In the genomic region with DNA sequence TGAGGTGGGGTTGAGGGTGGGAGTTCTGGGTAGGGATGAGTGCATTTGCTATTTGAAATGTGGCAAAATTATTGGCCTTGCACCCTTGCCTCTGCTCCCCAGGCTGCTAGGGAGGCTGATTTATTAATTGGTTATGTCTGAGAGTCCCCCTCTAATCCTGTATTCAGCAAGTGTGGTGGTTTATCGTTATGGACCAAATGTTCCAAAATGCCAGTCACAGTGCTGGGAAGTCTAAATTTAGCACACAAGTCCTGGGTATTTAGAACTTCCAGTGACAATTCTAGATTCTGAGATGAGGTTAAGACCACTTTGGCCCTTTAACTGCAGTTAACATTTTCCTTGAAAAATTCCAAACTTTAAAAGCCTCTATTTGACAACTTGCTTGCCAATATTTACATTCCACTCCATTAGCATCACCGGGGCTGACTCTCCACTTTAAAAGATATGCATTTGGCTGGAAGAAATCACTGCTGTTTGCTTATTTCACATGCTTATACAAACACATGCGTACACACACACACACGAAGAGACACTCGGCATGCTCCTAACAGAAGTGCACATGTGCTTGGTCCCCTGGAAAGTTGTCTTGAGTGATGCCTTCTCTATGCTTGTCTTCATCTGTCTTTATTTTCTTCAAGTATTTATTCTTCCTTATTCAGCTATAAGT, we compare ENCODE assay signal across 34 cellular contexts.
DNase-seq lines count a peak whose midpoint lies in the region; ATAC-seq and TF ChIP-seq lines count a peak whose summit lies in the region.
"Had no signal": no experiment of that assay in that cellular context is flagged by ENCODE, and none has a peak within 500 bp of the region (broad histone marks: within the 10 kb centered on the region; RNA-seq: fewer than 3 reads in every experiment).

No MANE protein-coding gene starts in this region.

- no peaks in the 10 kb centered on the region for H3K4me1 ChIP-seq in neural progenitor cell

- H3K79me2 ChIP-seq in neural progenitor cell (ENCODE audit: low read depth): no peaks in the 10 kb centered on the region

- no peak overlapping the region for H3K9ac ChIP-seq in neural progenitor cell
- H3K9ac ChIP-seq: KMS-11 had no signal

- DNase-seq in DMS79 treated with DMSO at 0.1 percent for 48 hours (lab: John Stamatoyannopoulos, UW): peak; percentile 45
- DNase-seq in HuH-7.5 (ENCODE audit: low spot score): peak; percentile 29
- DNase-seq in fibroblast of the aortic adventitia (ENCODE audit: low read depth): peak; percentile 2
- DNase-seq in neural progenitor cell (ENCODE audit: low spot score): no peak
- no peak for DNase-seq in stimulated activated CD8-positive, alpha-beta memory T cell treated with anti-CD3 and anti-CD28 coated beads, Interleukin-4, amount 100 ng/mL, for 48 hours
- DNase-seq in glutamatergic neuron: no peak
- DNase-seq in RWPE1 (ENCODE audit: low spot score): no peak
- DNase-seq: ACHN; activated CD4-positive, alpha-beta T cell treated with anti-CD3 and anti-CD28 coated beads, Interleukin-2, amount 50 U/mL, for 48 hours; activated CD4-positive, CD25-positive, alpha-beta regulatory T cell treated with anti-CD3 and anti-CD28 coated beads, Interleukin-2, amount 50 U/mL, for 72 hours; activated naive CD4-positive, alpha-beta T cell treated with Interleukin-2 at 50 U/mL for 16 hours; activated T-cell treated with anti-CD3 and anti-CD28 coated beads, Interleukin-2, amount 50 U/mL, for 72 hours; DMS 273 treated with DMSO at 0.1 percent for 48 hours; endodermal cell; foreskin melanocyte; mammary epithelial cell; NCI-H1417 treated with DMSO at 0.1 percent for 48 hours; NCI-H2029 treated with DMSO at 0.1 percent for 48 hours; NCI-H524 treated with DMSO at 0.1 percent for 48 hours; nephron progenitor cell; PC-9; stimulated activated CD4-positive, alpha-beta T cell treated with anti-CD3 and anti-CD28 coated beads, Interleukin-1b, Interleukin-23, amount 100 ng/mL, for 48 hours had no signal

- H3F3A ChIP-seq in neural progenitor cell (ENCODE audit: low read depth): no peaks in the 10 kb centered on the region

- CTCF ChIA-PET in RWPE1 (lab: Yijun Ruan, JAX): interaction anchor here (0.5 to 0.6 kb wide), 2 partner anchors 136 to 249 kb away, joined by 3 to 4 read pairs; no protein-coding TSS in a partner anchor

- H3K4me2 ChIP-seq in neural progenitor cell: no peak overlapping the region
- H3K4me2 ChIP-seq: GM23338, KMS-11, PC-9 had no signal

- H3K4me3 ChIP-seq in fibroblast of the aortic adventitia (ENCODE audit: low read depth, low read length) (no peak overlapping the region), neural progenitor cell (no peak overlapping the region)
- H3K4me3 ChIP-seq: GM23338, PC-9, thoracic aorta, vagina had no signal

- H3K27me3 ChIP-seq in neural progenitor cell: no peaks in the 10 kb centered on the region
- H3K27me3 ChIP-seq: vagina had no signal

- no peak overlapping the region for H3K4me3 Mint-ChIP-seq in neural progenitor cell
- no peak overlapping the region for H3K4me3 Mint-ChIP-seq in glutamatergic neuron (ENCODE audit: unreplicated experiment)
- H3K4me3 Mint-ChIP-seq: activated T-cell treated with anti-CD3 and anti-CD28 coated beads, Interleukin-2, amount 50 U/mL, for 72 hours; central memory CD8-positive, alpha-beta T cell; dendritic cell treated with granulocyte-macrophage colony-stimulating factor and Interleukin-4, amounts not matched to agents 40 ng/mL and 50 ng/mL, for 4 days; endodermal cell; GM23338; nephron progenitor cell; stimulated activated naive CD8-positive, alpha-beta T cell treated with anti-CD3 and anti-CD28 coated beads, Interleukin-15, Interleukin-2, amounts not matched to agents 100 ng/mL and 50 ng/mL, for 24 hours; T-helper 1 cell treated with Interleukin-12 subunit alpha and Interleukin-12 subunit beta and Interleukin-4 antibody, amounts not matched to agents 30 μg/mL and 1 μg/mL, for 36 hours had no signal

- H3K9me3 Mint-ChIP-seq in neural progenitor cell (no peaks in the 10 kb centered on the region), glutamatergic neuron (ENCODE audit: unreplicated experiment) (no peaks in the 10 kb centered on the region)
- H3K9me3 Mint-ChIP-seq: dendritic cell treated with granulocyte-macrophage colony-stimulating factor and Interleukin-4, amounts not matched to agents 40 ng/mL and 50 ng/mL, for 4 days; endodermal cell; GM23338; nephron progenitor cell; stimulated activated naive CD8-positive, alpha-beta T cell treated with anti-CD3 and anti-CD28 coated beads, Interleukin-15, Interleukin-2, amounts not matched to agents 100 ng/mL and 50 ng/mL, for 24 hours; T-helper 1 cell treated with Interleukin-12 subunit alpha and Interleukin-12 subunit beta and Interleukin-4 antibody, amounts not matched to agents 30 μg/mL and 1 μg/mL, for 36 hours had no signal

- no peaks in the 10 kb centered on the region for H3K36me3 Mint-ChIP-seq in neural progenitor cell
- no peaks in the 10 kb centered on the region for H3K36me3 Mint-ChIP-seq in glutamatergic neuron (ENCODE audit: unreplicated experiment)

- H3K27ac ChIP-seq in neural progenitor cell (no peak overlapping the region), RWPE1 (no peak overlapping the region)
- H3K27ac ChIP-seq: KMS-11, PC-9, vagina had no signal

- no peak for TF ChIP-seq CTCF in fibroblast of the aortic adventitia (IDR thresholded peaks at IDR 0.05; ENCODE audit: insufficient read depth, low read length)
- no peak for TF ChIP-seq CTCF in neural progenitor cell (IDR thresholded peaks at IDR 0.05)
- TF ChIP-seq CTCF in glutamatergic neuron (IDR thresholded peaks at IDR 0.05; ENCODE audit: partially characterized antibody, unreplicated experiment): no peak
- no peak for TF ChIP-seq CTCF in RWPE1 (conservative IDR thresholded peaks at IDR 0.05; ENCODE audit: low read depth)

- H3K9me3 ChIP-seq in neural progenitor cell (ENCODE audit: low read depth): no peaks in the 10 kb centered on the region
- H3K9me3 ChIP-seq: thoracic aorta, vagina had no signal

- peaks cover 11% of the 10 kb centered on the region for H3K4me1 Mint-ChIP-seq in neural progenitor cell
- peaks cover 2% of the 10 kb centered on the region for H3K4me1 Mint-ChIP-seq in glutamatergic neuron (ENCODE audit: low read depth, unreplicated experiment)
- H3K4me1 Mint-ChIP-seq: central memory CD8-positive, alpha-beta T cell; nephron progenitor cell had no signal

- peak overlapping the region; percentile 28 for H2AFZ ChIP-seq in neural progenitor cell (replicated peaks)
- H2AFZ ChIP-seq: GM23338, PC-9 had no signal

- H3K27me3 Mint-ChIP-seq in neural progenitor cell (ENCODE audit: insufficient read depth, low read depth) (no peaks in the 10 kb centered on the region), glutamatergic neuron (ENCODE audit: unreplicated experiment) (no peaks in the 10 kb centered on the region)
- H3K27me3 Mint-ChIP-seq: dendritic cell treated with granulocyte-macrophage colony-stimulating factor and Interleukin-4, amounts not matched to agents 40 ng/mL and 50 ng/mL, for 4 days; stimulated activated naive CD8-positive, alpha-beta T cell treated with anti-CD3 and anti-CD28 coated beads, Interleukin-15, Interleukin-2, amounts not matched to agents 100 ng/mL and 50 ng/mL, for 24 hours had no signal

- H4K20me1 ChIP-seq in neural progenitor cell (ENCODE audit: low read depth): no peaks in the 10 kb centered on the region

- POLR2A ChIA-PET in RWPE1 (lab: Yijun Ruan, JAX; ENCODE audit: low non-redundant PET): no interaction called here

- no peaks in the 10 kb centered on the region for H3K36me3 ChIP-seq in neural progenitor cell
- H3K36me3 ChIP-seq: thoracic aorta, vagina had no signal

- no peak for ATAC-seq in GM21447 (IDR thresholded peaks at IDR 0.05; ENCODE audit: unreplicated experiment)
- ATAC-seq: activated T-cell treated with anti-CD3 and anti-CD28 coated beads, Interleukin-2, amount 50 U/mL, for 72 hours; esophagus mucosa; GM23338; Right ventricle myocardium inferior; SK-N-SH treated with all-trans-retinoic acid at 6 μM for 48 hours had no signal

- H3K27ac Mint-ChIP-seq in neural progenitor cell: no peak overlapping the region
- H3K27ac Mint-ChIP-seq in glutamatergic neuron (ENCODE audit: unreplicated experiment): no peak overlapping the region
- H3K27ac Mint-ChIP-seq: activated T-cell treated with anti-CD3 and anti-CD28 coated beads, Interleukin-2, amount 50 U/mL, for 72 hours; dendritic cell treated with granulocyte-macrophage colony-stimulating factor and Interleukin-4, amounts not matched to agents 40 ng/mL and 50 ng/mL, for 4 days; endodermal cell; GM23338; nephron progenitor cell; stimulated activated naive CD8-positive, alpha-beta T cell treated with anti-CD3 and anti-CD28 coated beads, Interleukin-15, Interleukin-2, amounts not matched to agents 100 ng/mL and 50 ng/mL, for 24 hours; T-helper 1 cell treated with Interleukin-12 subunit alpha and Interleukin-12 subunit beta and Interleukin-4 antibody, amounts not matched to agents 30 μg/mL and 1 μg/mL, for 36 hours had no signal

Comparison
In these comparisons a context has a peak if more than half of its experiments do, and no peak if none do; other contexts are left out.
1. DNase-seq: peak in DMS79 treated with DMSO at 0.1 percent for 48 hours (single experiment), HuH-7.5 (single experiment) and fibroblast of the aortic adventitia (single experiment); none in neural progenitor cell (single experiment), stimulated activated CD8-positive, alpha-beta memory T cell treated with anti-CD3 and anti-CD28 coated beads, Interleukin-4, amount 100 ng/mL, for 48 hours (single experiment), glutamatergic neuron (single experiment) and RWPE1 (single experiment).